In the genomic region with DNA sequence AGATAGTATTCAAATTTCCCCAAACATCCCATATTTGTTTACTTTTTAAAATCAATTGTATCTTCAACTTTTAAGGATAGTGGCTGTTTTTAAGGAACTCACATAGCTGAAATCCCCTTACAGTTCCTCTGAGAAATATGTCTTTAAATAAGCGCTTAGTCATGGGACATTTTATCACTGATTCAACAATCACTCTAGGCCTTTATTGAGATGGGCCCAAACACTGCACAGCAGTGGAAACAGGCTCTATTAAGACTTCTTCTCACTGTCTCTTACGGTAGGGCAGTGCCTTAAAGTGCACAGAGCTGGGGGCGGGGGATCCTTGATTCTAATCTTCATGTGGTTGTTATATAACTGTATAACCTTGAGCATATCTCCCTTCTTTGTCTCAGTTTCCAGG, we compare ENCODE assay signal across 3 cellular contexts.
A peak's percentile ranks its signal among the peaks of the same experiment; 100 is the strongest.
TF ChIP-seq lines count a peak whose summit lies in the region.

No MANE protein-coding gene starts in this region.

TF ChIP-seq in HepG2, 621 proteins besides CTCF, POLR2A, EP300 and RAD21:
- TF ChIP-seq ATRX (CRISPR knock-in tag; IDR thresholded peaks at IDR 0.05; ENCODE audit: borderline replicate concordance) (no peak), ZNF12 (CRISPR knock-in tag; IDR thresholded peaks at IDR 0.05) (0 out of 2 replicates have a peak, but pooled peaks have one; percentile 24)
TF ChIP-seq in HepG2: peak in this region for 1.

TF ChIP-seq in endothelial cell of umbilical vein, 7 proteins besides CTCF, POLR2A, EP300 and RAD21:
- TF ChIP-seq POLR2AphosphoS5 (IDR thresholded peaks at IDR 0.05; ENCODE audit: insufficient read depth, low read depth, low read length) (no peak), GATA2 (IDR thresholded peaks at IDR 0.05; ENCODE audit: insufficient read depth, insufficient read length, low read depth, low read length) (no peak), JUN (IDR thresholded peaks at IDR 0.05; ENCODE audit: borderline replicate concordance, insufficient read depth, insufficient read length, low read depth) (no peak), MYC (IDR thresholded peaks at IDR 0.05; ENCODE audit: low read depth, low read length) (no peak), EZH2 (IDR thresholded peaks at IDR 0.05; ENCODE audit: borderline replicate concordance, low read depth, low read length, severe bottlenecking) (no peak), FOS (IDR thresholded peaks at IDR 0.05; ENCODE audit: borderline replicate concordance, insufficient read depth, low read length) (no peak)
- TF ChIP-seq, protein P1, sequence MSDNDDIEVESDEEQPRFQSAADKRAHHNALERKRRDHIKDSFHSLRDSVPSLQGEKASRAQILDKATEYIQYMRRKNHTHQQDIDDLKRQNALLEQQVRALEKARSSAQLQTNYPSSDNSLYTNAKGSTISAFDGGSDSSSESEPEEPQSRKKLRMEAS (IDR thresholded peaks at IDR 0.05; ENCODE audit: insufficient read depth, insufficient read length): no peak
TF ChIP-seq in endothelial cell of umbilical vein: peak in this region for 0.

TF ChIP-seq in GM12891, 5 proteins besides CTCF, POLR2A, EP300 and RAD21:
- TF ChIP-seq POLR2AphosphoS5 (IDR thresholded peaks at IDR 0.05; ENCODE audit: low read depth, low read length) (no peak), SPI1 (IDR thresholded peaks at IDR 0.05; ENCODE audit: low read depth, low read length) (no peak), PAX5 (IDR thresholded peaks at IDR 0.05; ENCODE audit: insufficient read depth, low read length, severe bottlenecking) (no peak), POU2F2 (IDR thresholded peaks at IDR 0.05; ENCODE audit: low read depth, low read length) (no peak), TAF1 (IDR thresholded peaks at IDR 0.05; ENCODE audit: low read depth, low read length) (no peak)
TF ChIP-seq in GM12891: peak in this region for 0.
